Comparison of ENCODE assay signal across 8 cellular contexts in the genomic region with DNA sequence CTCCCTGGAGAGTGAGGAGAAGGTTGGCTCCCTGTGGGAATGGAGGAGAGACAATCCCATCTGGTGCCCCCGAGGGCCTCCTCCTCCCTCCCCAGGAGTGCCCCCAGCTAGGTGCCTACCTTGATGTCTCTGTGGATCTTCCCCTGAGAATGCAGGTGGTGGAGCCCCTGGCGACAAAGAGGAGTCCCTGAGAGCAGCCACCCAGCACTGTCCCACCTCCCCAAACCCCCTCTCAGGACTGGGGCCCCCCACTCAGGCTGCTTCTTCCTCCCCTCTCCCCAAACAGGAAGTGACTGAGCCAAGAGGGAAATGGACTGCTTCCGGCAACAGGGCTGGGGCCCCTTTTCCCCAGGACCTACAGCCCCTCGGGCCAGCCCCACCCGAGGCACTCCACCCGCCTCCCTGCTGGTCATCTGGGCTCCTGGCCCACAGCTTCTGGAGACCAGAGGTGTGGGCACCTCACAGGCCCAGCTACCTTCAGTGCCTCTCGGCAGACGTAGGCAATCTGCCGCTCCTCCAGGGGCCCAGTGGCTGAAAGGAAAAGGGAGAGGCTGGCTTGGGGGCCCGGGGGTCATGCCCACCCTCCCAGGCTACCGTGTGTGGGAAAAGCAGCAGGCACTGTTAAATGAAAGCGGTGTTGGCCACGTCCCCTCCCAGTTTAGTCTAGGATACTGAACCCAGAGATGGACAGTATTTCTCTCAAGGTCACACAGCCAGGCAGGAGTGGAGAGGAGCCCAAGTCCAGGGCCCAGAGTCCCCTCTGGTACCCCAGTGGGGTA. TPM values are rescaled to one million over a fixed set of nuclear protein-coding genes. Genes with fewer than 3 reads are reported as not detected.
DNase-seq lines count a peak whose midpoint lies in the region; TF ChIP-seq lines count a peak whose summit lies in the region.

No MANE protein-coding gene starts in this region.

- peak in 1 of 5 donors; percentile 13 for DNase-seq in CD4-positive, alpha-beta memory T cell
- DNase-seq in NB4 (ENCODE audit: low read depth) = peak; percentile 54
- DNase-seq in dorsolateral prefrontal cortex = no peak
- DNase-seq in neuronal stem cell (ENCODE audit: low spot score) = no peak
- DNase-seq in hepatic stellate cell (ENCODE audit: low spot score) = no peak
- DNase-seq in dedifferentiated amniotic fluid mesenchymal stem cell (ENCODE audit: extremely low spot score) = no peak
- DNase-seq in NCI-H1417 treated with DMSO at 0.1 percent for 48 hours (lab: John Stamatoyannopoulos, UW) = no peak
- no peak for DNase-seq in mesenteric fat pad (ENCODE audit: low spot score)

- no peak for TF ChIP-seq CTCF in NB4 (IDR thresholded peaks at IDR 0.05; ENCODE audit: low read depth, low read length)
- TF ChIP-seq CTCF in dorsolateral prefrontal cortex (IDR thresholded peaks at IDR 0.05 in 54 of 56, conservative IDR thresholded peaks at IDR 0.05 in 2 of 56; ENCODE audit: low read depth in 1 of 56, partially characterized antibody in 56 of 56) = no peak

- peak overlapping the region; percentile 18 for H3K4me2 ChIP-seq in neuronal stem cell (ENCODE audit: insufficient read depth, low read length, poor library complexity, severe bottlenecking)

- intact Hi-C loops in CD4-positive, alpha-beta memory T cell (cut with micrococcal nuclease) = loop anchor here (2.0 to 5.0 kb wide), 4 partner anchors 41 to 113 kb away; a partner anchor contains a TSS
- intact Hi-C loops in dorsolateral prefrontal cortex (cut with DNase I) = loop anchor here (2.0 to 5.0 kb wide), 3 partner anchors 23 to 86 kb away; a partner anchor contains a TSS

- H3K36me3 ChIP-seq in CD4-positive, alpha-beta memory T cell (ENCODE audit: insufficient read depth, low read length) = peaks cover 31% of the 10 kb centered on the region
- peaks cover 22 to 29% of the 10 kb centered on the region in 2 donors for H3K36me3 ChIP-seq in neuronal stem cell (replicated peaks in 1 of 2; ENCODE audit: control insufficient read depth in 2 of 2, insufficient read depth in 2 of 2, low read length in 2 of 2)

- POLR2A ChIA-PET in CD4-positive, alpha-beta memory T cell (lab: Charles Lee; ENCODE audit: partially characterized antibody) = interaction anchor here (1.0 to 9.4 kb wide), 12 partner anchors 9 to 114 kb away, joined by 3 to 143 read pairs (median 12); a partner anchor contains a TSS

- no peak overlapping the region for H3K14ac ChIP-seq in neuronal stem cell (ENCODE audit: low read length)

- H2AK5ac ChIP-seq in neuronal stem cell (ENCODE audit: low read depth, low read length) = peak overlapping the region; percentile 98

- no peak overlapping the region for H4K8ac ChIP-seq in neuronal stem cell (ENCODE audit: low read depth, low read length)

- no CpG with 5 or more reads among the region's 13 CpGs for WGBS in neuronal stem cell (ENCODE audit: extremely low coverage in 2 of 2, insufficient read length in 2 of 2, insufficient replicate concordance in 1 of 2), 2 donors

- H3K27me3 Mint-ChIP-seq in CD4-positive, alpha-beta memory T cell = no peaks in the 10 kb centered on the region

- no peak overlapping the region for H2BK120ac ChIP-seq in neuronal stem cell (ENCODE audit: low read depth, low read length)

- H3K27ac Mint-ChIP-seq in CD4-positive, alpha-beta memory T cell = peak overlapping the region; percentile 83 to 93 (median 91)

- no peak for TF ChIP-seq POLR2A in NB4 (IDR thresholded peaks at IDR 0.05; ENCODE audit: extremely low read depth, insufficient read length)

- H4K91ac ChIP-seq in neuronal stem cell (ENCODE audit: low read depth, low read length, poor library complexity) = no peak overlapping the region

- peaks cover 35% of the 10 kb centered on the region for H3K4me1 ChIP-seq in CD4-positive, alpha-beta memory T cell (ENCODE audit: insufficient read depth, low read length)
- H3K4me1 ChIP-seq in neuronal stem cell (ENCODE audit: control insufficient read depth in 2 of 2, insufficient read depth in 1 of 2, low read depth in 1 of 2, low read length in 2 of 2) = peaks cover 7 to 10% of the 10 kb centered on the region in 2 donors

- H3K18ac ChIP-seq in neuronal stem cell (ENCODE audit: low read length) = no peak overlapping the region

- peak overlapping the region in 1 of 2 donors; percentile 57 for H3K4me3 ChIP-seq in CD4-positive, alpha-beta memory T cell (ENCODE audit: low read length in 2 of 2)
- peak overlapping the region; percentile 40 for H3K4me3 ChIP-seq in NB4 (ENCODE audit: low read depth, low read length)
- peak overlapping the region in 57 of 59 donors; percentile 17 to 97 (median 74) for H3K4me3 ChIP-seq in dorsolateral prefrontal cortex
- no peak overlapping the region for H3K4me3 ChIP-seq in neuronal stem cell (ENCODE audit: low read length in 2 of 2)

- H2BK5ac ChIP-seq in neuronal stem cell (ENCODE audit: low read length) = peak overlapping the region; percentile 53

- H2BK12ac ChIP-seq in neuronal stem cell (ENCODE audit: low read length) = no peak overlapping the region

- H2BK15ac ChIP-seq in neuronal stem cell (ENCODE audit: low read length) = no peak overlapping the region

- H3K36me3 Mint-ChIP-seq in CD4-positive, alpha-beta memory T cell = peaks cover 8 to 34% of the 10 kb centered on the region in 2 donors

- H3K4ac ChIP-seq in neuronal stem cell (ENCODE audit: low read length) = no peak overlapping the region

- H3K4me1 Mint-ChIP-seq in CD4-positive, alpha-beta memory T cell = peaks cover 9 to 40% (median 22%) of the 10 kb centered on the region in 4 donors

- H2AFZ ChIP-seq in neuronal stem cell (ENCODE audit: low read length) = no peak overlapping the region

- H3K9me3 Mint-ChIP-seq in CD4-positive, alpha-beta memory T cell = no peaks in the 10 kb centered on the region

- no peaks in the 10 kb centered on the region for H3K27me3 ChIP-seq in CD4-positive, alpha-beta memory T cell (ENCODE audit: insufficient read depth, low read length)
- no peaks in the 10 kb centered on the region for H3K27me3 ChIP-seq in dorsolateral prefrontal cortex
- no peaks in the 10 kb centered on the region for H3K27me3 ChIP-seq in neuronal stem cell (ENCODE audit: control insufficient read depth in 3 of 3, insufficient read depth in 3 of 3, low read depth in 1 of 3, low read length in 3 of 3)

- no peak overlapping the region for H3K23ac ChIP-seq in neuronal stem cell (ENCODE audit: low read depth, low read length, poor library complexity)

- CTCF ChIA-PET in CD4-positive, alpha-beta memory T cell (lab: Charles Lee; ENCODE audit: partially characterized antibody) = interaction anchor here (0.9 to 2.1 kb wide), 4 partner anchors 14 to 28 kb away, joined by 3 to 12 read pairs (median 6); a partner anchor contains a TSS

- peaks cover 7% of the 10 kb centered on the region for H3K79me1 ChIP-seq in neuronal stem cell (ENCODE audit: low read depth, low read length)

- peak overlapping the region; percentile 84 for H3K9ac ChIP-seq in neuronal stem cell (ENCODE audit: low read depth, low read length, poor library complexity)

- peak overlapping the region; percentile 80 to 86 (median 83) for H3K4me3 Mint-ChIP-seq in CD4-positive, alpha-beta memory T cell

- no peaks in the 10 kb centered on the region for H3K9me3 ChIP-seq in CD4-positive, alpha-beta memory T cell (ENCODE audit: control insufficient read depth in 1 of 2, low read length in 2 of 2)
- no peaks in the 10 kb centered on the region for H3K9me3 ChIP-seq in neuronal stem cell (replicated peaks in 1 of 2; ENCODE audit: control insufficient read depth in 2 of 2, insufficient read depth in 1 of 2, low read depth in 1 of 2, low read length in 2 of 2)

- peak overlapping the region; percentile 79 for H3K27ac ChIP-seq in CD4-positive, alpha-beta memory T cell (ENCODE audit: low read depth, low read length)
- H3K27ac ChIP-seq in dorsolateral prefrontal cortex = peak overlapping the region; percentile 66 to 97 (median 91)
- no peak overlapping the region for H3K27ac ChIP-seq in neuronal stem cell (replicated peaks; ENCODE audit: low read length)

RNA-seq across cellular contexts. Expression of a gene that starts 1.2 kb away (rescaled TPM):
- 100 to 1,000 TPM; 122 to 128 TPM for total RNA-seq in CD4-positive, alpha-beta memory T cell
- 10 to 100 TPM; 32.3 to 57.2 TPM for polyA plus RNA-seq in CD4-positive, alpha-beta memory T cell
- total RNA-seq in dorsolateral prefrontal cortex (10 to 100 TPM; 26.4 to 59.7 (median 38.5) TPM), mesenteric fat pad (18.2 TPM)
- 11.1 TPM for polyA plus RNA-seq in neuronal stem cell (2013, experiment 1 of 2)
- 11.6 TPM for polyA plus RNA-seq in neuronal stem cell (2013, experiment 2 of 2)

RNA-seq across cellular contexts. Expression of a gene that starts 8.6 kb away (rescaled TPM):
- 10 to 100 TPM; 41.3 to 42.7 TPM for total RNA-seq in CD4-positive, alpha-beta memory T cell
- 10 to 100 TPM; 22.4 to 42.1 TPM for polyA plus RNA-seq in CD4-positive, alpha-beta memory T cell
- total RNA-seq in dorsolateral prefrontal cortex (10 to 100 TPM; 21.1 to 40.5 (median 28.6) TPM), mesenteric fat pad (18.5 TPM)
- 59.7 TPM for polyA plus RNA-seq in neuronal stem cell (2013, experiment 1 of 2)
- polyA plus RNA-seq in neuronal stem cell (2013, experiment 2 of 2) = 59.7 TPM

RNA-seq across cellular contexts. Expression of a gene that starts 23.4 kb away (rescaled TPM):
- 100 to 1,000 TPM; 805 to 832 TPM for total RNA-seq in CD4-positive, alpha-beta memory T cell
- polyA plus RNA-seq in CD4-positive, alpha-beta memory T cell = 100 to 1,000 TPM in 1 of 2 donors, 10 to 100 TPM in 1; 48.3 to 158 TPM
- total RNA-seq in dorsolateral prefrontal cortex (100 to 1,000 TPM; 198 to 357 (median 281) TPM), mesenteric fat pad (302 TPM)
- polyA plus RNA-seq in neuronal stem cell (2013, experiment 1 of 2) = 214 TPM
- 215 TPM for polyA plus RNA-seq in neuronal stem cell (2013, experiment 2 of 2)

RNA-seq across cellular contexts. Expression of a gene that starts 42.0 kb away (rescaled TPM):
- 10 to 100 TPM; 10.7 to 11.3 TPM for total RNA-seq in CD4-positive, alpha-beta memory T cell
- under 1 TPM in 1 of 2 donors, not detected in 1; 0.38 TPM for polyA plus RNA-seq in CD4-positive, alpha-beta memory T cell
- total RNA-seq in dorsolateral prefrontal cortex (10 to 100 TPM in 111 of 120 experiments, 1 to 10 TPM in 9; 4.6 to 94.1 (median 19.4) TPM), mesenteric fat pad (1.8 TPM)
- 1.3 TPM for polyA plus RNA-seq in neuronal stem cell (2013, experiment 1 of 2)
- 1.3 TPM for polyA plus RNA-seq in neuronal stem cell (2013, experiment 2 of 2)

RNA-seq across cellular contexts. Expression of a gene that starts 42.7 kb away (rescaled TPM):
- 1 to 10 TPM; 6.2 to 9.0 TPM for total RNA-seq in CD4-positive, alpha-beta memory T cell
- under 1 TPM in 1 of 2 donors, not detected in 1; 0.62 TPM for polyA plus RNA-seq in CD4-positive, alpha-beta memory T cell
- 1 to 10 TPM in 5 of 120 experiments, under 1 TPM in 70, not detected in 45; 0.07 to 1.6 (median 0.15) TPM for total RNA-seq in dorsolateral prefrontal cortex
- 1.1 TPM for polyA plus RNA-seq in neuronal stem cell (2013, experiment 1 of 2)
- 1.1 TPM for polyA plus RNA-seq in neuronal stem cell (2013, experiment 2 of 2)
- 0.55 TPM for total RNA-seq in mesenteric fat pad

Comparison
In these comparisons a context has a peak if more than half of its experiments do, and no peak if none do; other contexts are left out.
1. H3K4me3 ChIP-seq: peak in NB4 (single experiment) and dorsolateral prefrontal cortex (57 of 59); none in neuronal stem cell (0 of 2).